8 cellular contexts compared by ENCODE assay signal in genomic region chr11:61949169-61950034, GRCh38. TPM values are rescaled to one million over a fixed set of nuclear protein-coding genes. Genes with fewer than 3 reads are reported as not detected.
DNase-seq lines count a peak whose midpoint lies in the region; ATAC-seq and TF ChIP-seq lines count a peak whose summit lies in the region.

No MANE protein-coding gene starts in this region.

- peak overlapping the region in 7 of 12 donors; percentile 10 to 63 (median 31) for H3K27ac ChIP-seq in heart left ventricle
- H3K27ac ChIP-seq in CD4-positive, alpha-beta memory T cell (ENCODE audit: low read depth, low read length): no peak overlapping the region

- H3K27me3 Mint-ChIP-seq in activated naive CD4-positive, alpha-beta T cell treated with anti-CD3 and anti-CD28 coated beads for 36 hours (ENCODE audit: low read depth): peaks cover 2% of the 10 kb centered on the region
- H3K27me3 Mint-ChIP-seq in CD4-positive, alpha-beta memory T cell: peaks cover 2 to 8% of the 10 kb centered on the region in 2 donors

- H3K9ac ChIP-seq in adipocyte (ENCODE audit: low read length): peak overlapping the region; percentile 72

- CTCF ChIA-PET in activated naive CD4-positive, alpha-beta T cell treated with anti-CD3 and anti-CD28 coated beads for 36 hours (lab: Charles Lee): interaction anchor here (0.6 to 9.5 kb wide), 11 partner anchors 12 to 1079 kb away, joined by 3 to 105 read pairs (median 7); partner anchors contain the start of gene RAB3IL1
- CTCF ChIA-PET in CD4-positive, alpha-beta memory T cell (lab: Charles Lee; ENCODE audit: partially characterized antibody): interaction anchor here (0.9 to 8.4 kb wide), 4 partner anchors 17 to 1086 kb away, joined by 3 to 132 read pairs (median 50); no protein-coding TSS in a partner anchor

- H3K36me3 ChIP-seq in adipocyte (ENCODE audit: control insufficient read depth, insufficient read depth, low read length, severe bottlenecking) (no peaks in the 10 kb centered on the region), heart left ventricle (no peaks in the 10 kb centered on the region)
- H3K36me3 ChIP-seq in CD4-positive, alpha-beta memory T cell (ENCODE audit: insufficient read depth, low read length): no peaks in the 10 kb centered on the region

- H3K9me3 Mint-ChIP-seq in activated naive CD4-positive, alpha-beta T cell treated with anti-CD3 and anti-CD28 coated beads for 36 hours: no peaks in the 10 kb centered on the region
- no peaks in the 10 kb centered on the region for H3K9me3 Mint-ChIP-seq in CD4-positive, alpha-beta memory T cell

- H3K4me3 ChIP-seq in adipocyte (ENCODE audit: low read length) (peak overlapping the region; percentile 26), heart left ventricle (no peak overlapping the region)
- no peak overlapping the region for H3K4me3 ChIP-seq in CD4-positive, alpha-beta memory T cell (ENCODE audit: low read length in 2 of 2)

- H3K36me3 Mint-ChIP-seq in activated naive CD4-positive, alpha-beta T cell treated with anti-CD3 and anti-CD28 coated beads for 36 hours (ENCODE audit: low read depth): no peaks in the 10 kb centered on the region
- H3K36me3 Mint-ChIP-seq in CD4-positive, alpha-beta memory T cell: no peaks in the 10 kb centered on the region

- peak; percentile 45 to 86 (median 75) for ATAC-seq in heart left ventricle

- intact Hi-C loops in activated naive CD4-positive, alpha-beta T cell treated with anti-CD3 and anti-CD28 coated beads for 36 hours (cut with micrococcal nuclease): loop anchor here (5.0 kb wide), 1 partner anchor 202 kb away; no protein-coding TSS in a partner anchor
- intact Hi-C loops in heart left ventricle (cut with DNase I): loop anchor here in 9 of 10 donors (2.0 to 10.0 kb wide), 7 partner anchors 51 to 157 kb away; no protein-coding TSS in a partner anchor
- intact Hi-C loops in CD4-positive, alpha-beta memory T cell (cut with micrococcal nuclease): no loop called here

- 34 to 45% (median 41%) methylated on average over 9 of the region's 9 CpGs for WGBS in heart left ventricle, 4 donors

- H3K27me3 ChIP-seq in adipocyte (replicated peaks; ENCODE audit: control insufficient read depth, insufficient read depth, low read length) (no peaks in the 10 kb centered on the region), heart left ventricle (no peaks in the 10 kb centered on the region)
- no peaks in the 10 kb centered on the region for H3K27me3 ChIP-seq in CD4-positive, alpha-beta memory T cell (ENCODE audit: insufficient read depth, low read length)

- peak; percentile 60 for DNase-seq in activated naive CD4-positive, alpha-beta T cell treated with anti-CD3 and anti-CD28 coated beads for 36 hours
- DNase-seq in activated naive CD4-positive, alpha-beta T cell treated with Interleukin-2 at 50 U/mL for 16 hours: no peak
- DNase-seq in NCI-H2029 (lab: John Stamatoyannopoulos, UW): peak; percentile 29
- peak; percentile 97 for DNase-seq in adipocyte (ENCODE audit: low read depth)
- DNase-seq in heart left ventricle: peak; percentile 73 to 85 (median 76)
- peak; percentile 40 for DNase-seq in pulmonary artery endothelial cell (ENCODE audit: low read depth, low spot score)
- DNase-seq in CD4-positive, alpha-beta memory T cell: no peak
- DNase-seq in activated T-cell treated with anti-CD3 and anti-CD28 coated beads, Interleukin-2, amount 50 U/mL, for 48 hours: no peak

- POLR2A ChIA-PET in CD4-positive, alpha-beta memory T cell (lab: Charles Lee; ENCODE audit: partially characterized antibody): interaction anchor here (1.8 kb wide), 1 partner anchor 17 kb away, joined by 5 read pairs; no protein-coding TSS in a partner anchor

- H3K4me1 ChIP-seq in adipocyte (ENCODE audit: control insufficient read depth, insufficient read depth, low read length): peaks cover 31% of the 10 kb centered on the region
- peaks cover 0 to 29% (median 11%) of the 10 kb centered on the region in 12 donors for H3K4me1 ChIP-seq in heart left ventricle
- H3K4me1 ChIP-seq in CD4-positive, alpha-beta memory T cell (ENCODE audit: insufficient read depth, low read length): no peaks in the 10 kb centered on the region

- H3K4me3 Mint-ChIP-seq in activated naive CD4-positive, alpha-beta T cell treated with anti-CD3 and anti-CD28 coated beads for 36 hours: no peak overlapping the region
- H3K4me3 Mint-ChIP-seq in CD4-positive, alpha-beta memory T cell: no peak overlapping the region

- TF ChIP-seq CTCF in heart left ventricle (IDR thresholded peaks at IDR 0.05): no peak

- TF ChIP-seq POLR2A in heart left ventricle (IDR thresholded peaks at IDR 0.05): peak in 1 of 2 donors; percentile 53

- no peak overlapping the region for H3K27ac Mint-ChIP-seq in activated naive CD4-positive, alpha-beta T cell treated with anti-CD3 and anti-CD28 coated beads for 36 hours
- peak overlapping the region in 2 of 7 donors; percentile 59 to 76 for H3K27ac Mint-ChIP-seq in CD4-positive, alpha-beta memory T cell

- no peaks in the 10 kb centered on the region for H3K9me3 ChIP-seq in adipocyte (ENCODE audit: control insufficient read depth, low read length)
- H3K9me3 ChIP-seq in heart left ventricle: no peaks in the 10 kb centered on the region
- no peaks in the 10 kb centered on the region for H3K9me3 ChIP-seq in CD4-positive, alpha-beta memory T cell (ENCODE audit: control insufficient read depth in 1 of 2, low read length in 2 of 2)

- H3K4me1 Mint-ChIP-seq in activated naive CD4-positive, alpha-beta T cell treated with anti-CD3 and anti-CD28 coated beads for 36 hours (ENCODE audit: low read depth): peaks cover 7% of the 10 kb centered on the region
- no peaks in the 10 kb centered on the region for H3K4me1 Mint-ChIP-seq in CD4-positive, alpha-beta memory T cell

RNA-seq across cellular contexts. Expression of gene BEST1, which starts 0.7 kb away (rescaled TPM):
- total RNA-seq in activated naive CD4-positive, alpha-beta T cell treated with anti-CD3 and anti-CD28 coated beads for 36 hours: under 1 TPM; 0.45 to 0.49 TPM
- total RNA-seq in heart left ventricle (1 to 10 TPM in 4 of 9 donors, under 1 TPM in 5; 0.64 to 4.4 (median 0.94) TPM), pulmonary artery endothelial cell (under 0.01 and 0.04 TPM in 2 replicates)
- polyA plus RNA-seq in heart left ventricle: 1 to 10 TPM; 2.1 to 2.8 TPM
- under 1 TPM; 0.26 to 0.50 TPM for total RNA-seq in CD4-positive, alpha-beta memory T cell
- 1 to 10 TPM; 1.3 TPM for polyA plus RNA-seq in CD4-positive, alpha-beta memory T cell

RNA-seq across cellular contexts. Expression of gene FTH1, which starts 18.0 kb away (rescaled TPM):
- 1,000 to 10,000 TPM; 1,302 to 1,352 TPM for total RNA-seq in activated naive CD4-positive, alpha-beta T cell treated with anti-CD3 and anti-CD28 coated beads for 36 hours
- 1,000 to 10,000 TPM; 1,764 to 5,397 (median 2,454) TPM for total RNA-seq in heart left ventricle
- 1,000 to 10,000 TPM; 2,334 to 3,498 TPM for polyA plus RNA-seq in heart left ventricle
- total RNA-seq in pulmonary artery endothelial cell: 491 and 772 TPM in 2 replicates
- 100 to 1,000 TPM; 695 to 763 TPM for total RNA-seq in CD4-positive, alpha-beta memory T cell
- polyA plus RNA-seq in CD4-positive, alpha-beta memory T cell: 1,000 to 10,000 TPM; 3,123 to 3,378 TPM

RNA-seq across cellular contexts. Expression of gene RAB3IL1, which starts 32.0 kb away (rescaled TPM):
- total RNA-seq in activated naive CD4-positive, alpha-beta T cell treated with anti-CD3 and anti-CD28 coated beads for 36 hours: under 1 TPM; 0.52 to 0.74 TPM
- total RNA-seq in heart left ventricle (10 to 100 TPM in 3 of 9 donors, 1 to 10 TPM in 6; 4.7 to 22.0 (median 7.7) TPM), pulmonary artery endothelial cell (0.92 and 1.9 TPM in 2 replicates)
- 1 to 10 TPM; 6.0 to 7.5 TPM for polyA plus RNA-seq in heart left ventricle
- under 1 TPM; 0.44 to 0.53 TPM for total RNA-seq in CD4-positive, alpha-beta memory T cell
- polyA plus RNA-seq in CD4-positive, alpha-beta memory T cell: not detected

RNA-seq across cellular contexts. Expression of gene FADS3, which starts 58.1 kb away (rescaled TPM):
- total RNA-seq in activated naive CD4-positive, alpha-beta T cell treated with anti-CD3 and anti-CD28 coated beads for 36 hours: 1 to 10 TPM; 4.2 to 4.3 TPM
- total RNA-seq in heart left ventricle: 100 to 1,000 TPM in 3 of 9 donors, 10 to 100 TPM in 6; 53.2 to 147 (median 79.6) TPM
- polyA plus RNA-seq in heart left ventricle: 100 to 1,000 TPM in 1 of 2 donors, 10 to 100 TPM in 1; 65.6 to 237 TPM
- 180 and 194 TPM in 2 replicates for total RNA-seq in pulmonary artery endothelial cell
- total RNA-seq in CD4-positive, alpha-beta memory T cell: 1 to 10 TPM; 5.9 to 7.8 TPM
- 1 to 10 TPM; 2.9 to 3.0 TPM for polyA plus RNA-seq in CD4-positive, alpha-beta memory T cell

Comparison
In these comparisons a context has a peak if more than half of its experiments do, and no peak if none do; other contexts are left out.
1. DNase-seq: peak in activated naive CD4-positive, alpha-beta T cell treated with anti-CD3 and anti-CD28 coated beads for 36 hours (single experiment), NCI-H2029 (single experiment), adipocyte (single experiment), heart left ventricle (5 of 5) and pulmonary artery endothelial cell (single experiment); none in activated naive CD4-positive, alpha-beta T cell treated with Interleukin-2 at 50 U/mL for 16 hours (single experiment), CD4-positive, alpha-beta memory T cell (0 of 5) and activated T-cell treated with anti-CD3 and anti-CD28 coated beads, Interleukin-2, amount 50 U/mL, for 48 hours (0 of 2).